In the genomic region with DNA sequence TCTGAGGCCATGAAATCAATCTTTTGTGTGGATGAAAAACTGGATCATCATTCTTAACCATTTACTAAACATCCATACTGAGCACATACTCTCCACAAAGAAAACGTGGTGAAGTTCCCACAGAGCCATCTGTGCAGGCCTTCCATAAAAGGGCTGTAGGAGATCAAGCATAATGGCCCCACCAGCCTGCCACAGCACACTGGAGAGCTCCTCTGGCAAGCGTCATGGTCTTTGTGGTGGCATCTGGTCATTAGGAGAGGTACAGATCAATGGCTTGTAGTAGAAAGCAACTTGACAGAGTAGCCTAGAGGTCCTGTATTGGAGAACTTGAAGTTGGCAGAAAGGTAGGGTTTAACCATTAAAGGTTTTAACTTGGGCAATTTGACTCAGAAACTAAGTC, we compare ENCODE assay signal across 16 cellular contexts.
DNase-seq lines count a peak whose midpoint lies in the region; ATAC-seq and TF ChIP-seq lines count a peak whose summit lies in the region.
"Had no signal": no experiment of that assay in that cellular context is flagged by ENCODE, and none has a peak within 500 bp of the region (broad histone marks: within the 10 kb centered on the region; RNA-seq: fewer than 3 reads in every experiment).

No MANE protein-coding gene starts in this region.

- H3K4me1 ChIP-seq in right lobe of liver (peaks cover 0 to 37% (median 6%) of the 10 kb centered on the region in 4 donors), thoracic aorta (ENCODE audit: control insufficient read depth in 1 of 2, low read depth in 2 of 2) (peaks cover 9 to 40% of the 10 kb centered on the region in 2 donors), A673 (ENCODE audit: insufficient read depth, low read length, poor library complexity, severe bottlenecking) (peaks cover 35% of the 10 kb centered on the region)

- H3K4me3 ChIP-seq in right lobe of liver: no peak overlapping the region
- H3K4me3 ChIP-seq in thoracic aorta: peak overlapping the region; percentile 28
- no peak overlapping the region for H3K4me3 ChIP-seq in A673 (ENCODE audit: low read depth, low read length, poor library complexity, severe bottlenecking)
- H3K4me3 ChIP-seq: MG63 had no signal

- H3K27ac Mint-ChIP-seq in T-cell: peak overlapping the region; percentile 78 to 84

- no peaks in the 10 kb centered on the region for H3K9me3 Mint-ChIP-seq in T-cell

- intact Hi-C loops in right lobe of liver (cut with DNase I) (no loop called here), A673 (cut with micrococcal nuclease; ENCODE audit: unreplicated experiment) (no loop called here)

- TF ChIP-seq CTCF in right lobe of liver (IDR thresholded peaks at IDR 0.05): no peak
- no peak for TF ChIP-seq CTCF in thoracic aorta (IDR thresholded peaks at IDR 0.05)
- no peak for TF ChIP-seq CTCF in A673 (conservative IDR thresholded peaks at IDR 0.05; ENCODE audit: low read depth, low read length)

- no TSS peak for BruUV-seq in A673 (replicated peaks; lab: Mats Ljungman, UMichigan)

- 61% methylated on average over 2 of the region's 2 CpGs for WGBS in right lobe of liver (ENCODE audit: insufficient coverage, low coverage, low lambda C conversion rate, missing lambda C conversion rate)

- H3K27me3 ChIP-seq in right lobe of liver: no peaks in the 10 kb centered on the region
- H3K27me3 ChIP-seq in thoracic aorta (replicated peaks; ENCODE audit: insufficient read depth): no peaks in the 10 kb centered on the region
- no peaks in the 10 kb centered on the region for H3K27me3 ChIP-seq in A673 (replicated peaks; ENCODE audit: insufficient read depth, low read depth, low read length, poor library complexity)
- H3K27me3 ChIP-seq: brain microvascular endothelial cell, dorsolateral prefrontal cortex, MG63 had no signal

- POLR2A ChIA-PET in T-cell (lab: Charles Lee): interaction anchor here in 1 of 2 donors (0.6 kb wide), 1 partner anchor 1241 kb away, joined by 3 read pairs; no protein-coding TSS in a partner anchor
- POLR2A ChIA-PET in A673 (lab: Charles Lee; ENCODE audit: low non-redundant PET): no interaction called here

- peak overlapping the region in 1 of 3 donors; percentile 79 for H3K4me3 Mint-ChIP-seq in T-cell

- H3K27ac ChIP-seq in right lobe of liver (peak overlapping the region in 1 of 3 donors; percentile 87), thoracic aorta (peak overlapping the region in 1 of 2 donors; percentile 19), A673 (ENCODE audit: low read depth, low read length, poor library complexity, severe bottlenecking) (no peak overlapping the region)
- H3K27ac ChIP-seq: brain microvascular endothelial cell had no signal

- H3K27me3 Mint-ChIP-seq in T-cell: no peaks in the 10 kb centered on the region

- H3K9me3 ChIP-seq in right lobe of liver (no peaks in the 10 kb centered on the region), thoracic aorta (no peaks in the 10 kb centered on the region), A673 (ENCODE audit: low read depth, low read length, poor library complexity, severe bottlenecking) (peaks cover 10% of the 10 kb centered on the region)
- H3K9me3 ChIP-seq: MG63 had no signal

- TF ChIP-seq POLR2A in right lobe of liver (IDR thresholded peaks at IDR 0.05): no peak

- CTCF ChIA-PET in T-cell (lab: Charles Lee) (interaction anchor here in 1 of 2 donors (0.7 kb wide), 1 partner anchor 1139 kb away, joined by 3 read pairs; no protein-coding TSS in a partner anchor), A673 (lab: Charles Lee) (no interaction called here)

- no peaks in the 10 kb centered on the region for H3K36me3 ChIP-seq in right lobe of liver
- no peaks in the 10 kb centered on the region for H3K36me3 ChIP-seq in thoracic aorta
- H3K36me3 ChIP-seq in A673 (ENCODE audit: insufficient read depth, low read length, poor library complexity, severe bottlenecking): no peaks in the 10 kb centered on the region

- H3K4me1 Mint-ChIP-seq in T-cell: peaks cover 66 to 70% (median 67%) of the 10 kb centered on the region in 3 donors

- peaks cover 6% of the 10 kb centered on the region for H3K36me3 Mint-ChIP-seq in T-cell

- ATAC-seq in T-cell (replicated peaks in 1 of 4): no peak
- ATAC-seq in right lobe of liver: peak in 3 of 4 donors; percentile 5 to 10 (median 6)
- ATAC-seq in thoracic aorta (ENCODE audit: insufficient number of reproducible peaks, low FRiP score, low read depth): no peak

- DNase-seq in NCI-H524 (lab: John Stamatoyannopoulos, UW) (peak; percentile 24 to 42), NCI-H524 treated with DMSO at 0.1 percent for 48 hours (lab: John Stamatoyannopoulos, UW) (no peak), T-cell (no peak), right lobe of liver (no peak), thoracic aorta (ENCODE audit: low spot score) (no peak), amniotic stem cell (lab: John Stamatoyannopoulos, UW) (no peak), A673 (ENCODE audit: low spot score) (no peak), OCI-M1 (lab: John Stamatoyannopoulos, UW) (no peak)
- DNase-seq: 8988T; activated naive CD4-positive, alpha-beta T cell; brain microvascular endothelial cell; dorsolateral prefrontal cortex; MG63; NCI-H1930; NCI-H748 treated with DMSO at 0.1 percent for 48 hours; substantia nigra had no signal

Comparison
In these comparisons a context has a peak if more than half of its experiments do, and no peak if none do; other contexts are left out.
1. DNase-seq: peak in NCI-H524 (2 of 2); none in NCI-H524 treated with DMSO at 0.1 percent for 48 hours (single experiment), T-cell (0 of 34), right lobe of liver (0 of 3), thoracic aorta (single experiment), amniotic stem cell (single experiment), A673 (single experiment) and OCI-M1 (single experiment).
2. ATAC-seq: peak in right lobe of liver (3 of 4); none in T-cell (0 of 4) and thoracic aorta (single experiment).